ENCODE assay signal across 21 cellular contexts in the genomic region with DNA sequence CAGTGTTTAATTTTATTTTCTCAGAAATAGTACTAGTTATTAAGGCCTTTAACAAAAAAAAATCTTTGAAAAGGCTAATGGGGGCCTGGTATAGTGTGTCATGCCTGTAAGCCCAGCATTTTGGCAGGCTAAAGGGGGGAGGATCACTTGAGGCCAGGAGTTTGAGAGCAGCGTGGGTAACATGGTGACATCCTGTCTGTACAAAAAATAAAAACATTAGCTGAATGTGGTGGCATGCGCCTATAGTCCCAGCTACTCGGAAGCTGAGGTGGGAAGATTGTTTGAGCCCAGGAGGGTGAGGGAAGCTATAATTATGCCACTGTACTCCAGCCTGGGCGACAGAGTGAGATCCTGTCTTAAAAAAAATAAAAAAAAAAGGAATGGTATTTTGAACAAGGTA.
DNase-seq lines count a peak whose midpoint lies in the region; ATAC-seq and TF ChIP-seq lines count a peak whose summit lies in the region.
"Had no signal": no experiment of that assay in that cellular context is flagged by ENCODE, and none has a peak within 500 bp of the region (broad histone marks: within the 10 kb centered on the region; RNA-seq: fewer than 3 reads in every experiment).

No MANE protein-coding gene starts in this region.

- H3K27me3 ChIP-seq in left ventricle myocardium inferior (ENCODE audit: low read depth) = no peaks in the 10 kb centered on the region

- H3K4me1 Mint-ChIP-seq in progenitor cell of endocrine pancreas (ENCODE audit: low read depth) (peaks cover 14% of the 10 kb centered on the region), type B pancreatic cell (ENCODE audit: unreplicated experiment) (peaks cover 33% of the 10 kb centered on the region)

- H3K9me3 Mint-ChIP-seq in progenitor cell of endocrine pancreas (ENCODE audit: low read depth) = no peaks in the 10 kb centered on the region
- H3K9me3 Mint-ChIP-seq in type B pancreatic cell = no peaks in the 10 kb centered on the region
- H3K9me3 Mint-ChIP-seq: CD8-positive, alpha-beta memory T cell had no signal

- no peak overlapping the region for H3K4me3 ChIP-seq in left ventricle myocardium inferior
- H3K4me3 ChIP-seq in mucosa of descending colon = no peak overlapping the region

- H3K27ac Mint-ChIP-seq in progenitor cell of endocrine pancreas (peak overlapping the region; percentile 51), type B pancreatic cell (peak overlapping the region; percentile 53)
- H3K27ac Mint-ChIP-seq: IgD-negative memory B cell had no signal

- TF ChIP-seq CTCF in left ventricle myocardium inferior (IDR thresholded peaks at IDR 0.05; ENCODE audit: borderline replicate concordance) (no peak), progenitor cell of endocrine pancreas (IDR thresholded peaks at IDR 0.05; ENCODE audit: unreplicated experiment) (no peak), type B pancreatic cell (conservative IDR thresholded peaks at IDR 0.05) (no peak), mucosa of descending colon (IDR thresholded peaks at IDR 0.05) (no peak)

- ATAC-seq in Right ventricle myocardium inferior = peak; percentile 42
- no peak for ATAC-seq in mucosa of descending colon

- H3K27me3 Mint-ChIP-seq in progenitor cell of endocrine pancreas (no peaks in the 10 kb centered on the region), type B pancreatic cell (no peaks in the 10 kb centered on the region)
- H3K27me3 Mint-ChIP-seq: CD8-positive, alpha-beta memory T cell; IgD-negative memory B cell had no signal

- no peak for DNase-seq in Right ventricle myocardium inferior (ENCODE audit: missing footprints)
- no peak for DNase-seq in cardiac septum (ENCODE audit: low spot score)
- DNase-seq in left ventricle myocardium inferior = no peak
- no peak for DNase-seq in progenitor cell of endocrine pancreas (ENCODE audit: low spot score, unreplicated experiment)
- no peak for DNase-seq in type B pancreatic cell (ENCODE audit: extremely low spot score, unreplicated experiment)
- DNase-seq in putamen (ENCODE audit: low spot score) = no peak
- no peak for DNase-seq in KG1 (lab: John Stamatoyannopoulos, UW)
- no peak for DNase-seq in mucosa of descending colon
- DNase-seq: CD8-positive, alpha-beta memory T cell; DMS79; Karpas-422; MV-4-11; NCI-H1105 treated with DMSO at 0.1 percent for 48 hours; NCI-H2029 treated with DMSO at 0.1 percent for 48 hours; NCI-H226; NCI-H524; NCI-H82; OCI-M1; SHP77 treated with DMSO at 0.1 percent for 48 hours had no signal

- no peaks in the 10 kb centered on the region for H3K36me3 ChIP-seq in left ventricle myocardium inferior
- no peaks in the 10 kb centered on the region for H3K36me3 ChIP-seq in mucosa of descending colon (ENCODE audit: low read depth)

- H3K27ac ChIP-seq in left ventricle myocardium inferior (replicated peaks) = peak overlapping the region; percentile 28
- H3K27ac ChIP-seq: C4-2B had no signal

- H3K36me3 Mint-ChIP-seq in progenitor cell of endocrine pancreas (ENCODE audit: insufficient read depth) = no peaks in the 10 kb centered on the region
- H3K36me3 Mint-ChIP-seq in type B pancreatic cell = no peaks in the 10 kb centered on the region

- intact Hi-C loops in Right ventricle myocardium inferior (cut with DNase I) (no loop called here), cardiac septum (cut with DNase I) (no loop called here), left ventricle myocardium inferior (cut with micrococcal nuclease) (no loop called here), mucosa of descending colon (cut with DNase I, micrococcal nuclease) (no loop called here)

- H3K4me1 ChIP-seq in left ventricle myocardium inferior = peaks cover 75% of the 10 kb centered on the region
- H3K4me1 ChIP-seq in mucosa of descending colon (ENCODE audit: low read depth) = peaks cover 28% of the 10 kb centered on the region

- H3K4me3 Mint-ChIP-seq in progenitor cell of endocrine pancreas (ENCODE audit: low read depth) (no peak overlapping the region), type B pancreatic cell (no peak overlapping the region)
- H3K4me3 Mint-ChIP-seq: CD8-positive, alpha-beta memory T cell had no signal

- H3K9me3 ChIP-seq in left ventricle myocardium inferior (replicated peaks) (no peaks in the 10 kb centered on the region), mucosa of descending colon (no peaks in the 10 kb centered on the region)
